ENCODE assay signal across 24 cellular contexts in the genomic region with DNA sequence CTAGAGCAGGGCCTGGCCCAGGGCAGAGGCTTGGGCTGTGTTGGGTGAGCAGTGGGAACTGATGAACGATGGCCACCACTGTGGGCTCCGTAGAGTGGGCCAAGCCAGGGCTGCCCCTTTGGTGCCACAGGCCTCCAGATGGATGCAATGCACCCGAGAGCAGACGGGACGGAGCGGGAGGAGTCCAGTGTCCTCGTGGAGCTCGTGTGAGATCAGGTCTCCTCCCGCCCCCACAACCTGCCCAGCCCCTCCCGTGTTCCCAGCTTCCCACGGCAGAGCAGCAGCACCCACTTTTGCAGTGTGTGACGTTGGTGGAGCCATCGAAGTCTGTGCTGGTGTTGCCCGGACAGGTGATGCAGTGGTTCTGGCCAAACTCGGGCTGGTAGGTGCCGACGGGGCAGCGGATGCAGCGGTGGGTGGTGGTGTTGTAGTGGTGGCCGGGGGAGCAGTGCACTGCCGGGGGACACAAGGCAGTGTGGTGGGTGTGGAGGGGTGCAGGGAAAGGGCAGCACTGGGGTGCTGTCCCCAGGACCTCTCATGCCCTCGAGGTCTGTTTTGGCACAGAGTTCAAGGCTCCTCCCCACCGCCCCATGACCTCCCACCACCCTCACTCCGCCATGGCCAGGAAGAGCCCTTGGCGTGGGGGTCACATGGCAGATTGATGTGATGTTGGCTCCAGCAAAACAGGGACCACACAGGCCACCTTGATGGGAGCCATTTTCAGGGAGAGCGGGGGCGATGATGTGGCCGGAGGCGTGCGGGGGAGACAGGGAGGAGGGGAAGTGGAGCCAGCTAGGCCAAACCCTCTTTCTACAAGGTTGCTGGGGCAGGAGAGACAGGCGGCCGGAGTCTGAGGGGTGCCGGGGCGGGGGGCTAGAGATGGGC. TPM values are rescaled to one million over a fixed set of nuclear protein-coding genes. Genes with fewer than 3 reads are reported as not detected.
A peak's percentile ranks its signal among the peaks of the same experiment; 100 is the strongest.
DNase-seq lines count a peak whose midpoint lies in the region; ATAC-seq, FAIRE-seq and TF ChIP-seq lines count a peak whose summit lies in the region.
"Had no signal": no experiment of that assay in that cellular context is flagged by ENCODE, and none has a peak within 500 bp of the region (broad histone marks: within the 10 kb centered on the region; RNA-seq: fewer than 3 reads in every experiment).

No MANE protein-coding gene starts in this region.

- no peaks in the 10 kb centered on the region for H3K36me3 Mint-ChIP-seq in stimulated activated naive B cell treated with anti-CD40 and anti-IgM and Interleukin-4, amounts not matched to agents 10 μg/mL and 1 μg/mL and 100 μg/mL, for 72 hours
- H3K36me3 Mint-ChIP-seq: CD4-positive, CD25-positive, alpha-beta regulatory T cell; CD8-positive, alpha-beta T cell had no signal

- no peaks in the 10 kb centered on the region for H3K9me3 ChIP-seq in kidney (ENCODE audit: control insufficient read depth in 1 of 2, low read length in 2 of 2)
- H3K9me3 ChIP-seq: BLaER1, Caco-2 had no signal

- H3K36me3 ChIP-seq in kidney (ENCODE audit: control insufficient read depth in 1 of 2, insufficient read depth in 2 of 2, low read length in 2 of 2), result no peaks in the 10 kb centered on the region
- H3K36me3 ChIP-seq: BLaER1 had no signal

- no peaks in the 10 kb centered on the region for H3K4me1 ChIP-seq in kidney (ENCODE audit: control insufficient read depth in 1 of 2, insufficient read depth in 1 of 2, low read depth in 1 of 2, low read length in 2 of 2)
- H3K4me1 ChIP-seq: Caco-2 had no signal

- peaks cover 16 to 28% of the 10 kb centered on the region in 2 donors for H3K27me3 Mint-ChIP-seq in stimulated activated naive B cell treated with anti-CD40 and anti-IgM and Interleukin-4, amounts not matched to agents 10 μg/mL and 1 μg/mL and 100 μg/mL, for 72 hours

- no peak overlapping the region for H3K4me3 Mint-ChIP-seq in stimulated activated naive B cell treated with anti-CD40 and anti-IgM and Interleukin-4, amounts not matched to agents 10 μg/mL and 1 μg/mL and 100 μg/mL, for 72 hours
- H3K4me3 Mint-ChIP-seq: B cell; CD4-positive, CD25-positive, alpha-beta regulatory T cell; CD8-positive, alpha-beta T cell had no signal

- intact Hi-C loops in Right ventricle myocardium inferior (cut with DNase I), result no loop called here
- intact Hi-C loops in left ventricle myocardium superior (cut with micrococcal nuclease), result no loop called here
- intact Hi-C loops in kidney (cut with DNase I), result no loop called here

- ATAC-seq in Right ventricle myocardium inferior, result no peak
- ATAC-seq in left ventricle myocardium superior, result no peak
- ATAC-seq in stimulated activated naive B cell treated with anti-CD40 and anti-IgM and Interleukin-4, amounts not matched to agents 10 μg/mL and 1 μg/mL and 100 μg/mL, for 72 hours (replicated peaks), result no peak
- no peak for ATAC-seq in HG03280 (IDR thresholded peaks at IDR 0.05; ENCODE audit: unreplicated experiment)
- ATAC-seq: CD8-positive, alpha-beta T cell had no signal

- DNase-seq in Right ventricle myocardium inferior (ENCODE audit: missing footprints) (peak; percentile 58), left ventricle myocardium superior (no peak), kidney (peak; percentile 74), GM19238 (ENCODE audit: insufficient read length, low spot score) (no peak)
- DNase-seq in stimulated activated naive B cell treated with anti-CD40 and anti-IgM and Interleukin-4, amounts not matched to agents 10 μg/mL and 1 μg/mL and 100 μg/mL, for 72 hours, result no peak
- DNase-seq in stimulated activated CD4-positive, alpha-beta T cell treated with anti-CD3 and anti-CD28 coated beads, Interleukin-2, amount 100 ng/mL, for 48 hours, result no peak
- DNase-seq: Caco-2; CD4-positive, CD25-positive, alpha-beta regulatory T cell; CD8-positive, alpha-beta T cell; DMS153; DND-41; GM23248; H7; HCEC 1CT had no signal

- no peak overlapping the region for H3K4me3 ChIP-seq in kidney (ENCODE audit: low read length in 2 of 2)
- H3K4me3 ChIP-seq: BLaER1, GM23248 had no signal

- H3K4me1 Mint-ChIP-seq in stimulated activated naive B cell treated with anti-CD40 and anti-IgM and Interleukin-4, amounts not matched to agents 10 μg/mL and 1 μg/mL and 100 μg/mL, for 72 hours, result peaks cover 3 to 11% of the 10 kb centered on the region in 2 donors

- H3K9me3 Mint-ChIP-seq in stimulated activated naive B cell treated with anti-CD40 and anti-IgM and Interleukin-4, amounts not matched to agents 10 μg/mL and 1 μg/mL and 100 μg/mL, for 72 hours, result no peaks in the 10 kb centered on the region
- H3K9me3 Mint-ChIP-seq: CD4-positive, CD25-positive, alpha-beta regulatory T cell; CD8-positive, alpha-beta T cell had no signal

- no peak for TF ChIP-seq CTCF in kidney (IDR thresholded peaks at IDR 0.05; ENCODE audit: borderline replicate concordance, extremely low read depth, insufficient read depth)

- no peak overlapping the region for H3K9ac ChIP-seq in kidney (ENCODE audit: low read length in 2 of 2)
- H3K9ac ChIP-seq: BLaER1, GM23248 had no signal

- peak overlapping the region; percentile 14 for H3K27ac Mint-ChIP-seq in stimulated activated naive B cell treated with anti-CD40 and anti-IgM and Interleukin-4, amounts not matched to agents 10 μg/mL and 1 μg/mL and 100 μg/mL, for 72 hours
- H3K27ac Mint-ChIP-seq: B cell; CD4-positive, CD25-positive, alpha-beta regulatory T cell; CD8-positive, alpha-beta T cell had no signal

- no peak for FAIRE-seq in kidney (lab: Jason Lieb, UNC)
- FAIRE-seq: A204.1, G401.6, GM12892, GM19239, H1 had no signal

- no peak overlapping the region for H3K27ac ChIP-seq in kidney (ENCODE audit: low read depth in 2 of 2, low read length in 2 of 2)
- H3K27ac ChIP-seq: 22Rv1, BLaER1, C4-2B, GM23248 had no signal

RNA-seq across cellular contexts. Expression of a gene that starts 23.9 kb away (rescaled TPM):
- total RNA-seq in Right ventricle myocardium inferior (13.2 TPM), left ventricle myocardium superior (12.3 TPM), kidney (26.3 TPM)
- 11.5 TPM for polyA plus RNA-seq in kidney (ENCODE audit: insufficient read depth, low read depth, low replicate concordance)

RNA-seq across cellular contexts. Expression of a gene that starts 59.5 kb away (rescaled TPM):
- total RNA-seq in Right ventricle myocardium inferior, result 136 TPM
- 119 TPM for total RNA-seq in left ventricle myocardium superior
- total RNA-seq in kidney, result 134 TPM
- polyA plus RNA-seq in kidney (ENCODE audit: insufficient read depth, low read depth, low replicate concordance), result 173 TPM

Comparison
In these comparisons a context has a peak if more than half of its experiments do, and no peak if none do; other contexts are left out.
1. DNase-seq: peak in Right ventricle myocardium inferior (single experiment) and kidney (single experiment); none in left ventricle myocardium superior (single experiment), stimulated activated naive B cell treated with anti-CD40 and anti-IgM and Interleukin-4, amounts not matched to agents 10 μg/mL and 1 μg/mL and 100 μg/mL, for 72 hours (single experiment), stimulated activated CD4-positive, alpha-beta T cell treated with anti-CD3 and anti-CD28 coated beads, Interleukin-2, amount 100 ng/mL, for 48 hours (0 of 2) and GM19238 (single experiment).